Comparison of ENCODE assay signal across 17 cellular contexts in genomic region chr16:1537138-1537577, GRCh38. TPM values are rescaled to one million over a fixed set of nuclear protein-coding genes. Genes with fewer than 3 reads are reported as not detected.
DNase-seq lines count a peak whose midpoint lies in the region; ATAC-seq and TF ChIP-seq lines count a peak whose summit lies in the region.
"Had no signal": no experiment of that assay in that cellular context is flagged by ENCODE, and none has a peak within 500 bp of the region (broad histone marks: within the 10 kb centered on the region; RNA-seq: fewer than 3 reads in every experiment).

No MANE protein-coding gene starts in this region.

- H3K9me3 Mint-ChIP-seq in stimulated activated naive CD8-positive, alpha-beta T cell treated with anti-CD3 and anti-CD28 coated beads, Interleukin-15, Interleukin-2, amounts not matched to agents 100 ng/mL and 50 ng/mL, for 24 hours: no peaks in the 10 kb centered on the region
- H3K9me3 Mint-ChIP-seq in activated naive CD8-positive, alpha-beta T cell treated with anti-CD3 and anti-CD28 coated beads, Interleukin-2, amount 10 ng/mL, durations not matched to agents 7 days and 5 days: no peaks in the 10 kb centered on the region

- no peaks in the 10 kb centered on the region for H3K9me3 ChIP-seq in lung (ENCODE audit: control insufficient read depth in 2 of 2, insufficient read depth in 1 of 2, low read length in 1 of 2)
- H3K9me3 ChIP-seq: pancreas had no signal

- TF ChIP-seq POLR2A in GM18505 (IDR thresholded peaks at IDR 0.05; ENCODE audit: borderline replicate concordance, extremely low read depth, insufficient read depth, insufficient read length): no peak

- peak overlapping the region; percentile 22 to 78 for H3K27ac ChIP-seq in lung (ENCODE audit: low read depth in 1 of 2, low read length in 1 of 2)
- H3K27ac ChIP-seq: C4-2B, cardiac muscle cell, GM23248, pancreas had no signal

- peaks cover under 1 to 27% of the 10 kb centered on the region in 2 donors for H3K4me1 ChIP-seq in lung (ENCODE audit: control insufficient read depth in 2 of 2, insufficient read depth in 2 of 2, low read length in 2 of 2)
- H3K4me1 ChIP-seq: pancreas had no signal

- no peak for ATAC-seq in stimulated activated naive CD8-positive, alpha-beta T cell treated with anti-CD3 and anti-CD28 coated beads, Interleukin-15, Interleukin-2, amounts not matched to agents 100 U/mL and 50 U/mL, for 24 hours
- ATAC-seq in activated naive CD8-positive, alpha-beta T cell treated with anti-CD3 and anti-CD28 coated beads, Interleukin-2, amount 10 ng/mL, durations not matched to agents 7 days and 5 days (ENCODE audit: low read depth): no peak
- ATAC-seq in lung (ENCODE audit: insufficient read depth, low FRiP score) (no peak), GM18505 (IDR thresholded peaks at IDR 0.05; ENCODE audit: unreplicated experiment) (no peak), HG02885 (IDR thresholded peaks at IDR 0.05; ENCODE audit: poor library complexity, unreplicated experiment) (no peak)
- ATAC-seq: pancreas had no signal

- no peaks in the 10 kb centered on the region for H3K27me3 ChIP-seq in lung (ENCODE audit: control insufficient read depth, insufficient read depth)
- H3K27me3 ChIP-seq: cardiac muscle cell, pancreas had no signal

- H3K27ac Mint-ChIP-seq in stimulated activated naive CD8-positive, alpha-beta T cell treated with anti-CD3 and anti-CD28 coated beads, Interleukin-15, Interleukin-2, amounts not matched to agents 100 ng/mL and 50 ng/mL, for 24 hours: peak overlapping the region; percentile 95
- peak overlapping the region; percentile 93 for H3K27ac Mint-ChIP-seq in activated naive CD8-positive, alpha-beta T cell treated with anti-CD3 and anti-CD28 coated beads, Interleukin-2, amount 10 ng/mL, durations not matched to agents 7 days and 5 days

- 71 to 74% methylated on average over 27 of the region's 27 CpGs for WGBS in lung, 2 donors

- H3K4me1 Mint-ChIP-seq in stimulated activated naive CD8-positive, alpha-beta T cell treated with anti-CD3 and anti-CD28 coated beads, Interleukin-15, Interleukin-2, amounts not matched to agents 100 ng/mL and 50 ng/mL, for 24 hours (ENCODE audit: low read depth): peaks cover 48% of the 10 kb centered on the region
- peaks cover 51% of the 10 kb centered on the region for H3K4me1 Mint-ChIP-seq in activated naive CD8-positive, alpha-beta T cell treated with anti-CD3 and anti-CD28 coated beads, Interleukin-2, amount 10 ng/mL, durations not matched to agents 7 days and 5 days

- H3K36me3 ChIP-seq in lung (ENCODE audit: control insufficient read depth in 2 of 2, insufficient read depth in 2 of 2, low read length in 2 of 2): peaks cover 0 to 59% of the 10 kb centered on the region in 2 donors
- H3K36me3 ChIP-seq: cardiac muscle cell, pancreas had no signal

- no peaks in the 10 kb centered on the region for H3K27me3 Mint-ChIP-seq in stimulated activated naive CD8-positive, alpha-beta T cell treated with anti-CD3 and anti-CD28 coated beads, Interleukin-15, Interleukin-2, amounts not matched to agents 100 ng/mL and 50 ng/mL, for 24 hours
- no peaks in the 10 kb centered on the region for H3K27me3 Mint-ChIP-seq in activated naive CD8-positive, alpha-beta T cell treated with anti-CD3 and anti-CD28 coated beads, Interleukin-2, amount 10 ng/mL, durations not matched to agents 7 days and 5 days

- POLR2A ChIA-PET in activated naive CD8-positive, alpha-beta T cell treated with anti-CD3 and anti-CD28 coated beads, Interleukin-2, amount 10 ng/mL, durations not matched to agents 7 days and 5 days (lab: Charles Lee): interaction anchor here (0.5 to 3.3 kb wide), 6 partner anchors 11 to 169 kb away, joined by 3 to 14 read pairs (median 6); partner anchors contain the start of genes CRAMP1, IFT140, MAPK8IP3 and UQCC4

- peaks cover 27% of the 10 kb centered on the region for H3K36me3 Mint-ChIP-seq in stimulated activated naive CD8-positive, alpha-beta T cell treated with anti-CD3 and anti-CD28 coated beads, Interleukin-15, Interleukin-2, amounts not matched to agents 100 ng/mL and 50 ng/mL, for 24 hours (ENCODE audit: low read depth)
- H3K36me3 Mint-ChIP-seq in activated naive CD8-positive, alpha-beta T cell treated with anti-CD3 and anti-CD28 coated beads, Interleukin-2, amount 10 ng/mL, durations not matched to agents 7 days and 5 days: peaks cover 31% of the 10 kb centered on the region

- TF ChIP-seq CTCF in lung (IDR thresholded peaks at IDR 0.05; ENCODE audit: control extremely low read depth, extremely low read depth): no peak

- H3K4me3 ChIP-seq in lung: peak overlapping the region; percentile 82
- H3K4me3 ChIP-seq: cardiac muscle cell, GM23248 had no signal

- DNase-seq in stimulated activated naive CD8-positive, alpha-beta T cell treated with anti-CD3 and anti-CD28 coated beads, Interleukin-15, Interleukin-2, amounts not matched to agents 100 U/mL and 50 U/mL, for 24 hours: no peak
- no peak for DNase-seq in activated naive CD8-positive, alpha-beta T cell treated with anti-CD3 and anti-CD28 coated beads, Interleukin-2, amount 10 ng/mL, durations not matched to agents 7 days and 5 days
- DNase-seq in lung (ENCODE audit: low spot score) (no peak), NCI-H2029 (lab: John Stamatoyannopoulos, UW) (no peak)
- DNase-seq in stimulated activated CD4-positive, alpha-beta T cell treated with anti-CD3 and anti-CD28 coated beads, Interleukin-4, amount 100 ng/mL, for 1 hour: no peak
- DNase-seq: GM23248, Karpas-422, mesenchymal stem cell, NCI-H187 treated with DMSO at 0.1 percent for 48 hours, NCI-H774, pancreas, SHP77 had no signal

- peak overlapping the region; percentile 98 for H3K4me3 Mint-ChIP-seq in stimulated activated naive CD8-positive, alpha-beta T cell treated with anti-CD3 and anti-CD28 coated beads, Interleukin-15, Interleukin-2, amounts not matched to agents 100 ng/mL and 50 ng/mL, for 24 hours
- H3K4me3 Mint-ChIP-seq in activated naive CD8-positive, alpha-beta T cell treated with anti-CD3 and anti-CD28 coated beads, Interleukin-2, amount 10 ng/mL, durations not matched to agents 7 days and 5 days: peak overlapping the region; percentile 97

RNA-seq across cellular contexts. Expression of gene TMEM204, which starts 3.7 kb away (rescaled TPM):
- 10 to 100 TPM; 68.3 to 72.0 TPM for total RNA-seq in activated naive CD8-positive, alpha-beta T cell treated with anti-CD3 and anti-CD28 coated beads, Interleukin-2, amount 10 ng/mL, durations not matched to agents 7 days and 5 days
- 10 to 100 TPM; 24.7 to 49.2 TPM for total RNA-seq in lung
- 100 to 1,000 TPM in 1 of 2 donors, 10 to 100 TPM in 1; 31.6 to 116 TPM for polyA plus RNA-seq in lung

RNA-seq across cellular contexts. Expression of gene TELO2, which starts 44.0 kb away (rescaled TPM):
- 10 to 100 TPM; 53.9 to 57.1 TPM for total RNA-seq in activated naive CD8-positive, alpha-beta T cell treated with anti-CD3 and anti-CD28 coated beads, Interleukin-2, amount 10 ng/mL, durations not matched to agents 7 days and 5 days
- 10 to 100 TPM; 24.4 to 46.3 TPM for total RNA-seq in lung
- 10 to 100 TPM; 39.2 to 64.2 TPM for polyA plus RNA-seq in lung

RNA-seq across cellular contexts. Expression of gene PTX4, which starts 48.4 kb away (rescaled TPM):
- total RNA-seq in activated naive CD8-positive, alpha-beta T cell treated with anti-CD3 and anti-CD28 coated beads, Interleukin-2, amount 10 ng/mL, durations not matched to agents 7 days and 5 days: not detected
- total RNA-seq in lung: under 1 TPM; 0.25 to 0.31 TPM
- under 1 TPM in 1 of 2 donors, not detected in 1; 0.02 TPM for polyA plus RNA-seq in lung
- total RNA-seq: GM23248, pancreas had no signal
- polyA plus RNA-seq: cardiac muscle cell, GM23248, pancreas had no signal
